Comparison of ENCODE assay signal across 9 cellular contexts in the genomic region with DNA sequence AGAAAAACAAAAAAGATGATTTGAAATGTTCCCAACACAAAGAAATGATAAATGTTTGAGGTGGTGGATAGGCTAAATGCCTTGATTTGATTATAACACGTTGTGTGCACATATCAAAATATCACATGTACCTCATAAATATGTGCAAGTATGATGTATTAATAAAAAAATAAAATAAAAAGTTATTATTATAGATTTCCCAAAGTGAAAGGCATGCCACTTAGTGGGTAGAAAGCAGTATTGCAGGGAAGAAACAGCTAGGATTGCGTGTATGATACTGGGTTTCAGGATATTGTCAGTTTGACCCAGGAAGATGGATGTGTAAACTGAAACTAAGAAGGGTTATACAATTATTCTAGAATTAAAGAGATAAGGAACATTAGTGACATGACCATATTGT. TPM values are rescaled to one million over a fixed set of nuclear protein-coding genes. Genes with fewer than 3 reads are reported as not detected.
DNase-seq lines count a peak whose midpoint lies in the region; ATAC-seq and TF ChIP-seq lines count a peak whose summit lies in the region.
"Had no signal": no experiment of that assay in that cellular context is flagged by ENCODE, and none has a peak within 500 bp of the region (broad histone marks: within the 10 kb centered on the region; RNA-seq: fewer than 3 reads in every experiment).

No MANE protein-coding gene starts in this region.

- H3K27me3 Mint-ChIP-seq in WTC11 (ENCODE audit: low read depth): peaks cover 37% of the 10 kb centered on the region
- peaks cover 37% of the 10 kb centered on the region for H3K27me3 Mint-ChIP-seq in activated T-helper 2 cell treated with anti-CD3 and anti-CD28 coated beads, Interferon-gamma antibody, Interleukin-2, Interleukin-4, amounts not matched to agents 10 μg/mL and 5 μg/mL and 100 μg/mL, durations not matched to agents 14 hours and 24 hours and 36 hours (ENCODE audit: low read depth)

- CTCF ChIA-PET in WTC11 (lab: Charles Lee): interaction anchor here (0.8 to 1.6 kb wide), 10 partner anchors 11 to 53 kb away, joined by 3 to 7 read pairs (median 4); no protein-coding TSS in a partner anchor

- H3K4me1 Mint-ChIP-seq in WTC11: peaks cover 16% of the 10 kb centered on the region
- H3K4me1 Mint-ChIP-seq in activated T-helper 2 cell treated with anti-CD3 and anti-CD28 coated beads, Interferon-gamma antibody, Interleukin-2, Interleukin-4, amounts not matched to agents 10 μg/mL and 5 μg/mL and 100 μg/mL, durations not matched to agents 14 hours and 24 hours and 36 hours (ENCODE audit: low read depth): peaks cover 13% of the 10 kb centered on the region

- TF ChIP-seq CTCF in GM13977 (IDR thresholded peaks at IDR 0.05; ENCODE audit: extremely low read depth, insufficient read depth, missing control alignments) (peak; percentile 36), WTC11 (IDR thresholded peaks at IDR 0.05) (peak; percentile 16; the same call in 1 of the 2 replicates)

- ATAC-seq in WTC11 (no peak), HG03378 (IDR thresholded peaks at IDR 0.05; ENCODE audit: unreplicated experiment) (no peak)

- DNase-seq in AG20443 (ENCODE audit: low spot score): peak; percentile 52
- no peak for DNase-seq in GM13977 (ENCODE audit: low spot score)
- DNase-seq in WTC11 (ENCODE audit: low spot score): no peak
- peak; percentile 41 for DNase-seq in iris pigment epithelial cell (ENCODE audit: low read depth)
- DNase-seq in activated T-helper 2 cell treated with anti-CD3 and anti-CD28 coated beads, Interferon-gamma antibody, Interleukin-2, Interleukin-4, amounts not matched to agents 10 μg/mL and 5 μg/mL and 100 μg/mL, durations not matched to agents 14 hours and 24 hours and 36 hours (ENCODE audit: low spot score): no peak
- no peak for DNase-seq in activated CD4-positive, alpha-beta T cell treated with anti-CD3 and anti-CD28 coated beads, Interleukin-2, amount 50 U/mL, for 4 hours
- no peak for DNase-seq in activated effector memory CD4-positive, alpha-beta T cell treated with anti-CD3 and anti-CD28 coated beads, Interleukin-2, amount 50 U/mL, for 16 hours
- DNase-seq: NCI-H2171 had no signal

- in situ Hi-C loops in GM13977 (cut with MboI; ENCODE audit: low pct_unique_long_range_greater_than_20kb, low sequenced_read_pairs, unreplicated experiment): no loop called here

- H3K9me3 Mint-ChIP-seq in WTC11: no peaks in the 10 kb centered on the region
- no peaks in the 10 kb centered on the region for H3K9me3 Mint-ChIP-seq in activated T-helper 2 cell treated with anti-CD3 and anti-CD28 coated beads, Interferon-gamma antibody, Interleukin-2, Interleukin-4, amounts not matched to agents 10 μg/mL and 5 μg/mL and 100 μg/mL, durations not matched to agents 14 hours and 24 hours and 36 hours

- POLR2A ChIA-PET in WTC11 (lab: Charles Lee): no interaction called here

- no peaks in the 10 kb centered on the region for H3K36me3 Mint-ChIP-seq in WTC11
- peaks cover 3% of the 10 kb centered on the region for H3K36me3 Mint-ChIP-seq in activated T-helper 2 cell treated with anti-CD3 and anti-CD28 coated beads, Interferon-gamma antibody, Interleukin-2, Interleukin-4, amounts not matched to agents 10 μg/mL and 5 μg/mL and 100 μg/mL, durations not matched to agents 14 hours and 24 hours and 36 hours (ENCODE audit: low read depth)

- no peak overlapping the region for H3K27ac Mint-ChIP-seq in WTC11
- H3K27ac Mint-ChIP-seq in activated T-helper 2 cell treated with anti-CD3 and anti-CD28 coated beads, Interferon-gamma antibody, Interleukin-2, Interleukin-4, amounts not matched to agents 10 μg/mL and 5 μg/mL and 100 μg/mL, durations not matched to agents 14 hours and 24 hours and 36 hours: no peak overlapping the region

- intact Hi-C loops in activated T-helper 2 cell treated with anti-CD3 and anti-CD28 coated beads, Interferon-gamma antibody, Interleukin-2, Interleukin-4, amounts not matched to agents 10 μg/mL and 5 μg/mL and 100 μg/mL, durations not matched to agents 14 hours and 24 hours and 36 hours (cut with micrococcal nuclease): loop anchor here (5.0 to 10.0 kb wide), 5 partner anchors 133 to 1596 kb away; a partner anchor contains a TSS

- no peak overlapping the region for H3K4me3 Mint-ChIP-seq in WTC11
- no peak overlapping the region for H3K4me3 Mint-ChIP-seq in activated T-helper 2 cell treated with anti-CD3 and anti-CD28 coated beads, Interferon-gamma antibody, Interleukin-2, Interleukin-4, amounts not matched to agents 10 μg/mL and 5 μg/mL and 100 μg/mL, durations not matched to agents 14 hours and 24 hours and 36 hours (ENCODE audit: low read depth)

TF ChIP-seq in WTC11, 78 proteins besides CTCF, POLR2A, EP300 and RAD21 (continues in another document):
- TF ChIP-seq IRF2 (CRISPR knock-in tag; IDR thresholded peaks at IDR 0.05; ENCODE audit: borderline replicate concordance, low read depth) (no peak), NFYB (CRISPR knock-in tag; conservative IDR thresholded peaks at IDR 0.05; ENCODE audit: low read depth) (no peak), ZNF416 (CRISPR knock-in tag; IDR thresholded peaks at IDR 0.05) (no peak), CREB1 (CRISPR knock-in tag; IDR thresholded peaks at IDR 0.05) (no peak)
- TF ChIP-seq, protein P1, sequence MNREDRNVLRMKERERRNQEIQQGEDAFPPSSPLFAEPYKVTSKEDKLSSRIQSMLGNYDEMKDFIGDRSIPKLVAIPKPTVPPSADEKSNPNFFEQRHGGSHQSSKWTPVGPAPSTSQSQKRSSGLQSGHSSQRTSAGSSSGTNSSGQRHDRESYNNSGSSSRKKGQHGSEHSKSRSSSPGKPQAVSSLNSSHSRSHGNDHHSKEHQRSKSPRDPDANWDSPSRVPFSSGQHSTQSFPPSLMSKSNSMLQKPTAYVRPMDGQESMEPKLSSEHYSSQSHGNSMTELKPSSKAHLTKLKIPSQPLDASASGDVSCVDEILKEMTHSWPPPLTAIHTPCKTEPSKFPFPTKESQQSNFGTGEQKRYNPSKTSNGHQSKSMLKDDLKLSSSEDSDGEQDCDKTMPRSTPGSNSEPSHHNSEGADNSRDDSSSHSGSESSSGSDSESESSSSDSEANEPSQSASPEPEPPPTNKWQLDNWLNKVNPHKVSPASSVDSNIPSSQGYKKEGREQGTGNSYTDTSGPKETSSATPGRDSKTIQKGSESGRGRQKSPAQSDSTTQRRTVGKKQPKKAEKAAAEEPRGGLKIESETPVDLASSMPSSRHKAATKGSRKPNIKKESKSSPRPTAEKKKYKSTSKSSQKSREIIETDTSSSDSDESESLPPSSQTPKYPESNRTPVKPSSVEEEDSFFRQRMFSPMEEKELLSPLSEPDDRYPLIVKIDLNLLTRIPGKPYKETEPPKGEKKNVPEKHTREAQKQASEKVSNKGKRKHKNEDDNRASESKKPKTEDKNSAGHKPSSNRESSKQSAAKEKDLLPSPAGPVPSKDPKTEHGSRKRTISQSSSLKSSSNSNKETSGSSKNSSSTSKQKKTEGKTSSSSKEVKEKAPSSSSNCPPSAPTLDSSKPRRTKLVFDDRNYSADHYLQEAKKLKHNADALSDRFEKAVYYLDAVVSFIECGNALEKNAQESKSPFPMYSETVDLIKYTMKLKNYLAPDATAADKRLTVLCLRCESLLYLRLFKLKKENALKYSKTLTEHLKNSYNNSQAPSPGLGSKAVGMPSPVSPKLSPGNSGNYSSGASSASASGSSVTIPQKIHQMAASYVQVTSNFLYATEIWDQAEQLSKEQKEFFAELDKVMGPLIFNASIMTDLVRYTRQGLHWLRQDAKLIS (CRISPR knock-in tag; IDR thresholded peaks at IDR 0.05; ENCODE audit: borderline replicate concordance): no peak
- TF ChIP-seq, protein P2, sequence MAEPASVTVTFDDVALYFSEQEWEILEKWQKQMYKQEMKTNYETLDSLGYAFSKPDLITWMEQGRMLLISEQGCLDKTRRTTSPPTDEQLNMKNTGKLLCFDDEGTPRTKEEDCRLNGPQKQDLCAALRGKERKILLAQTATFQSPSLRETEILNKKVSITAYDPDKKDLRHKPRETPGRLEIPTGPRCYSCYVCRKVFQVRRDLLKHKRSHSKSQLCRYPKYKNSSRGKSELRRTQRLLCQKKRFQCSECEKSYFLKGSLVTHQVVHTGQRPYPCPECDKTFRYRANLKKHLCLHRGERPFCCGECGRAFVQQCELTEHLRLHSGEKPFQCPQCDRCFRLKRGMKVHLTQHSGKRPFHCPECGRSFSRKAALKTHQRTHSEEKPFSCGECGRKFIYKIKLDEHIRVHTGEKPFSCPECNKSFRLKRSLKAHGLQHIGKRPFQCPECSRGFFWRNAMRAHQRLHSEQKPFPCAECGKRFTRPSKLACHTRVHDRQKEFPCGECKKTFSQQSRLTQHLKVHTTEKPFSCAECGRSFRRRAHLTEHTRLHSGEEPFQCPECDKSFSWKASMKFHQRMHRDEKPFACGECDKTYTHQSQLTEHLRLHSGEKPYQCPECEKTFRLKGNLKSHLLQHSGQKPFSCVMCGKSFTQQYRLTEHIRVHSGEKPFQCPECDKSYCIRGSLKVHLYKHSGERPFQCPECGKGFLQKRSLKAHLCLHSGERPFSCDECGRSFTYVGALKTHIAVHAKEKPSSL (CRISPR knock-in tag; conservative IDR thresholded peaks at IDR 0.05): no peak
- TF ChIP-seq, protein P3, sequence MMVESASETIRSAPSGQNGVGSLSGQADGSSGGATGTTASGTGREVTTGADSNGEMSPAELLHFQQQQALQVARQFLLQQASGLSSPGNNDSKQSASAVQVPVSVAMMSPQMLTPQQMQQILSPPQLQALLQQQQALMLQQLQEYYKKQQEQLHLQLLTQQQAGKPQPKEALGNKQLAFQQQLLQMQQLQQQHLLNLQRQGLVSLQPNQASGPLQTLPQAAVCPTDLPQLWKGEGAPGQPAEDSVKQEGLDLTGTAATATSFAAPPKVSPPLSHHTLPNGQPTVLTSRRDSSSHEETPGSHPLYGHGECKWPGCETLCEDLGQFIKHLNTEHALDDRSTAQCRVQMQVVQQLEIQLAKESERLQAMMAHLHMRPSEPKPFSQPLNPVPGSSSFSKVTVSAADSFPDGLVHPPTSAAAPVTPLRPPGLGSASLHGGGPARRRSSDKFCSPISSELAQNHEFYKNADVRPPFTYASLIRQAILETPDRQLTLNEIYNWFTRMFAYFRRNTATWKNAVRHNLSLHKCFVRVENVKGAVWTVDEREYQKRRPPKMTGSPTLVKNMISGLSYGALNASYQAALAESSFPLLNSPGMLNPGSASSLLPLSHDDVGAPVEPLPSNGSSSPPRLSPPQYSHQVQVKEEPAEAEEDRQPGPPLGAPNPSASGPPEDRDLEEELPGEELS (CRISPR knock-in tag; IDR thresholded peaks at IDR 0.05): no peak

RNA-seq across cellular contexts. Expression of a gene that starts 3.6 kb away (rescaled TPM):
- total RNA-seq in WTC11 (2021): 15.7 to 17.9 TPM (median 17.6 TPM) in 3 replicates
- 11.3 and 13.1 TPM in 2 replicates for total RNA-seq in activated T-helper 2 cell treated with anti-CD3 and anti-CD28 coated beads, Interferon-gamma antibody, Interleukin-2, Interleukin-4, amounts not matched to agents 10 μg/mL and 5 μg/mL and 100 μg/mL, durations not matched to agents 14 hours and 24 hours and 36 hours

RNA-seq across cellular contexts. Expression of a gene that starts 28.5 kb away (rescaled TPM):
- total RNA-seq in WTC11 (2021): 0.41 TPM in 1 of 3 replicates, not detected in the others
- not detected in 2 replicates for total RNA-seq in activated T-helper 2 cell treated with anti-CD3 and anti-CD28 coated beads, Interferon-gamma antibody, Interleukin-2, Interleukin-4, amounts not matched to agents 10 μg/mL and 5 μg/mL and 100 μg/mL, durations not matched to agents 14 hours and 24 hours and 36 hours

Comparison
In these comparisons a context has a peak if more than half of its experiments do, and no peak if none do; other contexts are left out.
1. DNase-seq: peak in AG20443 (single experiment) and iris pigment epithelial cell (single experiment); none in GM13977 (single experiment), WTC11 (single experiment), activated T-helper 2 cell treated with anti-CD3 and anti-CD28 coated beads, Interferon-gamma antibody, Interleukin-2, Interleukin-4, amounts not matched to agents 10 μg/mL and 5 μg/mL and 100 μg/mL, durations not matched to agents 14 hours and 24 hours and 36 hours (single experiment), activated CD4-positive, alpha-beta T cell treated with anti-CD3 and anti-CD28 coated beads, Interleukin-2, amount 50 U/mL, for 4 hours (0 of 2) and activated effector memory CD4-positive, alpha-beta T cell treated with anti-CD3 and anti-CD28 coated beads, Interleukin-2, amount 50 U/mL, for 16 hours (single experiment).